ENCODE assay signal across 8 cellular contexts in genomic region chr20:3407426-3408250, GRCh38. TPM values are rescaled to one million over a fixed set of nuclear protein-coding genes. Genes with fewer than 3 reads are reported as not detected.
DNase-seq lines count a peak whose midpoint lies in the region; ATAC-seq, FAIRE-seq and TF ChIP-seq lines count a peak whose summit lies in the region.

Gene DNAAF9 (minus strand): TSS chr20:3407669. CDS start chr20:3407557, 112 bp downstream.

- H3K4me1 ChIP-seq in BLaER1: peaks cover 22% of the 10 kb centered on the region
- peaks cover 0 to 13% (median 10%) of the 10 kb centered on the region in 3 donors for H3K4me1 ChIP-seq in pancreas
- peaks cover 3 to 23% of the 10 kb centered on the region in 2 donors for H3K4me1 ChIP-seq in thoracic aorta (ENCODE audit: control insufficient read depth in 1 of 2, low read depth in 2 of 2)

- peaks cover 20% of the 10 kb centered on the region for H3K27me3 Mint-ChIP-seq in activated naive CD8-positive, alpha-beta T cell treated with anti-CD3 and anti-CD28 coated beads, Interleukin-2, amount 10 ng/mL, durations not matched to agents 7 days and 5 days

- H3K9ac ChIP-seq in BLaER1: peak within 1 kb of the TSS; percentile 90

- H3K9me3 Mint-ChIP-seq in activated naive CD8-positive, alpha-beta T cell treated with anti-CD3 and anti-CD28 coated beads, Interleukin-2, amount 10 ng/mL, durations not matched to agents 7 days and 5 days: no peaks in the 10 kb centered on the region

- H3K4me1 Mint-ChIP-seq in activated naive CD8-positive, alpha-beta T cell treated with anti-CD3 and anti-CD28 coated beads, Interleukin-2, amount 10 ng/mL, durations not matched to agents 7 days and 5 days: peaks cover 19% of the 10 kb centered on the region

- DNase-seq in Kasumi-1 (lab: John Stamatoyannopoulos, UW) (peak; percentile 66 to 79), Right ventricle myocardium inferior (ENCODE audit: missing footprints) (peak; percentile 88), pancreas (peak; percentile 68 to 86 (median 75)), thoracic aorta (ENCODE audit: low spot score) (peak; percentile 19)
- DNase-seq in activated naive CD8-positive, alpha-beta T cell treated with anti-CD3 and anti-CD28 coated beads, Interleukin-2, amount 10 ng/mL, durations not matched to agents 7 days and 5 days: peak; percentile 79

- peaks cover 40% of the 10 kb centered on the region for H4K20me1 ChIP-seq in BLaER1

- peak within 1 kb of the TSS; percentile 96 for H3K27ac Mint-ChIP-seq in activated naive CD8-positive, alpha-beta T cell treated with anti-CD3 and anti-CD28 coated beads, Interleukin-2, amount 10 ng/mL, durations not matched to agents 7 days and 5 days

- TF ChIP-seq CTCF in pancreas (IDR thresholded peaks at IDR 0.05) (no peak), thoracic aorta (IDR thresholded peaks at IDR 0.05) (peak; percentile 68)

- peak; percentile 53 for ATAC-seq in GM19397 (IDR thresholded peaks at IDR 0.05; ENCODE audit: unreplicated experiment)
- peak; percentile 76 for ATAC-seq in SK-N-SH treated with all-trans-retinoic acid at 6 μM for 48 hours
- peak; percentile 62 for ATAC-seq in activated naive CD8-positive, alpha-beta T cell treated with anti-CD3 and anti-CD28 coated beads, Interleukin-2, amount 10 ng/mL, durations not matched to agents 7 days and 5 days (ENCODE audit: low read depth)
- peak; percentile 84 for ATAC-seq in Right ventricle myocardium inferior
- ATAC-seq in pancreas: peak; percentile 72 to 88 (median 81)
- ATAC-seq in thoracic aorta (ENCODE audit: insufficient number of reproducible peaks, low FRiP score, low read depth): no peak

- peak within 1 kb of the TSS; percentile 88 for H3K27ac ChIP-seq in BLaER1
- peak within 1 kb of the TSS; percentile 69 to 91 (median 86) for H3K27ac ChIP-seq in pancreas
- peak within 1 kb of the TSS; percentile 83 to 87 for H3K27ac ChIP-seq in thoracic aorta

- peak within 1 kb of the TSS; percentile 94 for H3K4me3 Mint-ChIP-seq in activated naive CD8-positive, alpha-beta T cell treated with anti-CD3 and anti-CD28 coated beads, Interleukin-2, amount 10 ng/mL, durations not matched to agents 7 days and 5 days

- H3K36me3 ChIP-seq in BLaER1: 0 out of 2 replicates have a peak, but pooled peaks cover 4% of the 10 kb centered on the region
- H3K36me3 ChIP-seq in pancreas: no peaks in the 10 kb centered on the region
- no peaks in the 10 kb centered on the region for H3K36me3 ChIP-seq in thoracic aorta

- peaks cover 6% of the 10 kb centered on the region; the same call in 1 of the 2 replicates for H3K9me3 ChIP-seq in BLaER1
- H3K9me3 ChIP-seq in pancreas: no peaks in the 10 kb centered on the region
- H3K9me3 ChIP-seq in thoracic aorta: no peaks in the 10 kb centered on the region

- H3K27me3 ChIP-seq in BLaER1: no peaks in the 10 kb centered on the region
- H3K27me3 ChIP-seq in pancreas: no peaks in the 10 kb centered on the region
- H3K27me3 ChIP-seq in thoracic aorta (replicated peaks; ENCODE audit: insufficient read depth): no peaks in the 10 kb centered on the region

- FAIRE-seq in pancreas (lab: Jason Lieb, UNC): no peak

- H3K4me3 ChIP-seq in BLaER1 (peak within 1 kb of the TSS; percentile 93), pancreas (peak within 1 kb of the TSS; percentile 60 to 80 (median 76)), thoracic aorta (peak within 1 kb of the TSS; percentile 87)

- no peaks in the 10 kb centered on the region for H3K36me3 Mint-ChIP-seq in activated naive CD8-positive, alpha-beta T cell treated with anti-CD3 and anti-CD28 coated beads, Interleukin-2, amount 10 ng/mL, durations not matched to agents 7 days and 5 days

- peak within 1 kb of the TSS; percentile 95 for H3K4me2 ChIP-seq in BLaER1

- intact Hi-C loops in Right ventricle myocardium inferior (cut with DNase I) (loop anchor here (1.0 to 5.0 kb wide), 2 partner anchors 63 to 65 kb away; no protein-coding TSS in a partner anchor), pancreas (cut with DNase I) (no loop called here)

- POLR2A ChIA-PET in activated naive CD8-positive, alpha-beta T cell treated with anti-CD3 and anti-CD28 coated beads, Interleukin-2, amount 10 ng/mL, durations not matched to agents 7 days and 5 days (lab: Charles Lee): interaction anchor here (1.0 to 3.2 kb wide), 5 partner anchors 13 to 249 kb away, joined by 3 to 26 read pairs (median 3); partner anchors contain the start of gene ATRN

- 0 to 1% methylated on average over 34 to 103 of the region's 103 CpGs for WGBS in pancreas, 2 donors

TF ChIP-seq in SK-N-SH treated with all-trans-retinoic acid at 6 μM for 48 hours, 23 proteins besides CTCF, POLR2A, EP300 and RAD21:
- TF ChIP-seq POU6F1 (CRISPR knock-in tag; IDR thresholded peaks at IDR 0.05; ENCODE audit: borderline replicate concordance, low read depth) (no peak), RARB (CRISPR knock-in tag; IDR thresholded peaks at IDR 0.05) (no peak), ZNF565 (CRISPR knock-in tag; conservative IDR thresholded peaks at IDR 0.05; ENCODE audit: low read depth) (no peak), ZNF70 (CRISPR knock-in tag; IDR thresholded peaks at IDR 0.05) (no peak), TOX (CRISPR knock-in tag; IDR thresholded peaks at IDR 0.05; ENCODE audit: borderline replicate concordance) (no peak), ISL1 (CRISPR knock-in tag; IDR thresholded peaks at IDR 0.05) (no peak), TCF4 (CRISPR knock-in tag; IDR thresholded peaks at IDR 0.05; ENCODE audit: borderline replicate concordance) (no peak), ZFP3 (CRISPR knock-in tag; IDR thresholded peaks at IDR 0.05) (no peak), GLIS3 (CRISPR knock-in tag; IDR thresholded peaks at IDR 0.05) (no peak), TSHZ2 (CRISPR knock-in tag; IDR thresholded peaks at IDR 0.05) (no peak), CSDC2 (CRISPR knock-in tag; IDR thresholded peaks at IDR 0.05) (no peak), PPARA (CRISPR knock-in tag; IDR thresholded peaks at IDR 0.05; ENCODE audit: borderline replicate concordance) (no peak)
- TF ChIP-seq, protein P1, sequence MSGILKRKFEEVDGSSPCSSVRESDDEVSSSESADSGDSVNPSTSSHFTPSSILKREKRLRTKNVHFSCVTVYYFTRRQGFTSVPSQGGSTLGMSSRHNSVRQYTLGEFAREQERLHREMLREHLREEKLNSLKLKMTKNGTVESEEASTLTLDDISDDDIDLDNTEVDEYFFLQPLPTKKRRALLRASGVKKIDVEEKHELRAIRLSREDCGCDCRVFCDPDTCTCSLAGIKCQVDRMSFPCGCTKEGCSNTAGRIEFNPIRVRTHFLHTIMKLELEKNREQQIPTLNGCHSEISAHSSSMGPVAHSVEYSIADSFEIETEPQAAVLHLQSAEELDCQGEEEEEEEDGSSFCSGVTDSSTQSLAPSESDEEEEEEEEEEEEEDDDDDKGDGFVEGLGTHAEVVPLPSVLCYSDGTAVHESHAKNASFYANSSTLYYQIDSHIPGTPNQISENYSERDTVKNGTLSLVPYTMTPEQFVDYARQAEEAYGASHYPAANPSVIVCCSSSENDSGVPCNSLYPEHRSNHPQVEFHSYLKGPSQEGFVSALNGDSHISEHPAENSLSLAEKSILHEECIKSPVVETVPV (CRISPR knock-in tag; IDR thresholded peaks at IDR 0.05): no peak

RNA-seq across cellular contexts. Expression of gene DNAAF9, which starts in this region (rescaled TPM):
- total RNA-seq in activated naive CD8-positive, alpha-beta T cell treated with anti-CD3 and anti-CD28 coated beads, Interleukin-2, amount 10 ng/mL, durations not matched to agents 7 days and 5 days: 1 to 10 TPM; 5.1 to 6.4 TPM
- total RNA-seq in Right ventricle myocardium inferior (22.1 TPM), pancreas (10 to 100 TPM in 1 of 6 donors, 1 to 10 TPM in 5; 3.9 to 10.2 (median 4.8) TPM), thoracic aorta (10 to 100 TPM; 24.5 to 27.7 TPM)
- 1 to 10 TPM; 5.1 to 5.9 TPM for polyA plus RNA-seq in pancreas

Comparison
In these comparisons a context has a peak if more than half of its experiments do, and no peak if none do; other contexts are left out.
1. DNase-seq: peak in every context shown above with its lines; median percentile 88 in Right ventricle myocardium inferior; 79 in activated naive CD8-positive, alpha-beta T cell treated with anti-CD3 and anti-CD28 coated beads, Interleukin-2, amount 10 ng/mL, durations not matched to agents 7 days and 5 days; 75 in pancreas; 72 in Kasumi-1; 19 in thoracic aorta.